1 cellular context compared by ENCODE assay signal in the genomic region with DNA sequence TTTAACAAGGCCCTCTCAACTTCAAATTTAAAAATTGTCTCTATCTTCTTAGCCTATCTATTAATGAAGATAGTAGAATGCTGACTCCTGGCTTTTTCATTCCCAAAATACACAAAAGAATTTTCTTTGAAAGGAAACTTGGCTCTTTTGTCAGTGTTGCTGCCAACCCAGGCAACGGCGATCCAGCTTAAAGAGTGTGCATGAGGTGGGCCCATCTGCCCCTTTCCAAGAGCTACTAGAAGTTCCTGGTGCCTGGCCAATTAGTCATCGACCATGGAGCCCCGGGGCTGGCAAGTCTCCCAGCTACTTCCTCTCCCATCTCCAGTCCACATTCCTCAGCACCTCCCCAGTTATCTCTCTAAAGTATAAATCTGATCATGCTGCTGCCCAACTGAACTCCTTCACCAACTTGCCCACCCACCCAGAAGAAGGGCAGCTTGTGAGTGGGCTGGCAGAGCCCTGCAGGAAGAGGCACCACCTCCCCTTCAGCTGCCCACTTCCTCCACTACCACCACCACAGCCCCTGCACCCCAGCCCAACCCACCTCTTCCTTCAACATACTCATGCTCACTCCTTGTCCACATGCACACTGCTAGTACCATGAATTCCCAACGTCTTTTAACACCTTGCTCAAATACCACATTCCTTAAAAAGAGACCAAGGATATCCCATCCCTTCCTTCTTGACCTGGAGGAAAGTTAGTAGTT.
TF ChIP-seq lines count a peak whose summit lies in the region.

No MANE protein-coding gene starts in this region.

TF ChIP-seq in GM12878, 131 proteins besides CTCF, POLR2A, EP300 and RAD21 (continued from another document):
- no peak for TF ChIP-seq ZNF384 (IDR thresholded peaks at IDR 0.05; ENCODE audit: borderline replicate concordance, low read depth, low read length)
